Comparison of ENCODE assay signal across 21 cellular contexts in genomic region chr14:71060795-71061455, GRCh38.
A peak's percentile ranks its signal among the peaks of the same experiment; 100 is the strongest.
DNase-seq lines count a peak whose midpoint lies in the region; ATAC-seq and TF ChIP-seq lines count a peak whose summit lies in the region.
"Had no signal": no experiment of that assay in that cellular context is flagged by ENCODE, and none has a peak within 500 bp of the region (broad histone marks: within the 10 kb centered on the region; RNA-seq: fewer than 3 reads in every experiment).

No MANE protein-coding gene starts in this region.

- peak overlapping the region; percentile 25 for H3K4ac ChIP-seq in trophoblast cell (ENCODE audit: low read depth, low read length)

- H2BK12ac ChIP-seq in trophoblast cell (ENCODE audit: low read length): no peak overlapping the region

- H3K14ac ChIP-seq in trophoblast cell (ENCODE audit: low read length): no peak overlapping the region

- H3K4me1 Mint-ChIP-seq in activated T-cell treated with anti-CD3 and anti-CD28 coated beads, Interleukin-2, amount 50 U/mL, for 24 hours (ENCODE audit: low read depth): peaks cover 4% of the 10 kb centered on the region
- H3K4me1 Mint-ChIP-seq in HFFc6 (ENCODE audit: low read depth): peaks cover 39% of the 10 kb centered on the region
- H3K4me1 Mint-ChIP-seq: neural progenitor cell; stimulated activated memory B cell treated with anti-CD40 and anti-IgM and Interleukin-4, amounts not matched to agents 10 μg/mL and 1 μg/mL and 100 μg/mL, for 72 hours had no signal

- H3K79me2 ChIP-seq in trophoblast cell (ENCODE audit: control insufficient read depth, insufficient read depth, low read length, poor library complexity): no peaks in the 10 kb centered on the region

- TF ChIP-seq POLR2A in erythroblast (IDR thresholded peaks at IDR 0.05; ENCODE audit: low read length): no peak

- no peak overlapping the region for H3K9ac ChIP-seq in trophoblast cell (ENCODE audit: low read length)
- H3K9ac ChIP-seq: neural progenitor cell had no signal

- no peak overlapping the region for H3K4me3 Mint-ChIP-seq in activated T-cell treated with anti-CD3 and anti-CD28 coated beads, Interleukin-2, amount 50 U/mL, for 24 hours
- no peak overlapping the region for H3K4me3 Mint-ChIP-seq in HFFc6
- H3K4me3 Mint-ChIP-seq: activated naive CD8-positive, alpha-beta T cell treated with anti-CD3 and anti-CD28 coated beads, Interleukin-2, amount 50 U/mL, for 24 hours; CD4-positive, alpha-beta memory T cell; effector memory CD8-positive, alpha-beta T cell; neural progenitor cell; stimulated activated memory B cell treated with anti-CD40 and anti-IgM and Interleukin-4, amounts not matched to agents 10 μg/mL and 1 μg/mL and 100 μg/mL, for 72 hours had no signal

- no peak overlapping the region for H3K4me2 ChIP-seq in trophoblast cell (ENCODE audit: low read length)
- H3K4me2 ChIP-seq: neural progenitor cell had no signal

- no peak for ATAC-seq in GM19467 (IDR thresholded peaks at IDR 0.05; ENCODE audit: unreplicated experiment)
- ATAC-seq: activated naive CD8-positive, alpha-beta T cell treated with anti-CD3 and anti-CD28 coated beads, Interleukin-2, amount 50 U/mL, for 24 hours; effector memory CD8-positive, alpha-beta T cell; stimulated activated memory B cell treated with anti-CD40 and anti-IgM and Interleukin-4, amounts not matched to agents 10 μg/mL and 1 μg/mL and 100 μg/mL, for 72 hours had no signal

- H3K27me3 ChIP-seq in trophoblast cell (ENCODE audit: insufficient read depth, low read length): no peaks in the 10 kb centered on the region
- H3K27me3 ChIP-seq: neural progenitor cell had no signal

- peak overlapping the region; percentile 69 for H3K27ac Mint-ChIP-seq in activated T-cell treated with anti-CD3 and anti-CD28 coated beads, Interleukin-2, amount 50 U/mL, for 24 hours
- peak overlapping the region; percentile 59 for H3K27ac Mint-ChIP-seq in HFFc6
- H3K27ac Mint-ChIP-seq: neural progenitor cell; stimulated activated memory B cell treated with anti-CD40 and anti-IgM and Interleukin-4, amounts not matched to agents 10 μg/mL and 1 μg/mL and 100 μg/mL, for 72 hours had no signal

- no peak for DNase-seq in activated T-cell treated with anti-CD3 and anti-CD28 coated beads, Interleukin-2, amount 50 U/mL, for 24 hours
- DNase-seq in activated T-cell treated with anti-CD3 and anti-CD28 coated beads for 4 hours: no peak
- DNase-seq in HFFc6: peak; percentile 4
- peak; percentile 19 for DNase-seq in fibroblast of peridontal ligament (ENCODE audit: extremely low read depth)
- DNase-seq in trophoblast cell: peak; percentile 7 to 88
- no peak for DNase-seq in activated effector memory CD4-positive, alpha-beta T cell treated with anti-CD3 and anti-CD28 coated beads, Interleukin-2, amount 50 U/mL, for 16 hours
- DNase-seq in erythroblast (lab: John Stamatoyannopoulos, UW): no peak
- DNase-seq: ACHN; activated CD4-positive, alpha-beta T cell treated with anti-CD3 and anti-CD28 coated beads for 1 hour; activated naive CD8-positive, alpha-beta T cell treated with anti-CD3 and anti-CD28 coated beads, Interleukin-2, amount 50 U/mL, for 24 hours; CD4-positive, alpha-beta memory T cell; DMS79; effector memory CD8-positive, alpha-beta T cell; hippocampal formation; kidney; mesenchymal stem cell; NCI-H146 had no signal

- H2BK5ac ChIP-seq in trophoblast cell (ENCODE audit: low read depth, low read length, poor library complexity): no peak overlapping the region

- no peaks in the 10 kb centered on the region for H3K9me3 ChIP-seq in trophoblast cell (ENCODE audit: insufficient read depth, low read depth, low read length)
- H3K9me3 ChIP-seq: thoracic aorta had no signal

- H3K79me1 ChIP-seq in trophoblast cell (ENCODE audit: low read length): no peaks in the 10 kb centered on the region

- no peak overlapping the region for H2AK5ac ChIP-seq in trophoblast cell (ENCODE audit: low read length)

- no peak overlapping the region for H4K8ac ChIP-seq in trophoblast cell (ENCODE audit: low read depth, low read length)

- H2AFZ ChIP-seq in trophoblast cell (ENCODE audit: insufficient read depth, low read length, poor library complexity): no peak overlapping the region
- H2AFZ ChIP-seq: neural progenitor cell had no signal

- no peaks in the 10 kb centered on the region for H3K27me3 Mint-ChIP-seq in activated T-cell treated with anti-CD3 and anti-CD28 coated beads, Interleukin-2, amount 50 U/mL, for 24 hours
- H3K27me3 Mint-ChIP-seq in HFFc6 (ENCODE audit: insufficient read depth): no peaks in the 10 kb centered on the region
- H3K27me3 Mint-ChIP-seq: activated naive CD8-positive, alpha-beta T cell treated with anti-CD3 and anti-CD28 coated beads, Interleukin-2, amount 50 U/mL, for 24 hours; CD4-positive, alpha-beta memory T cell; effector memory CD8-positive, alpha-beta T cell; stimulated activated memory B cell treated with anti-CD40 and anti-IgM and Interleukin-4, amounts not matched to agents 10 μg/mL and 1 μg/mL and 100 μg/mL, for 72 hours had no signal

- peaks cover 3% of the 10 kb centered on the region for H3K9me3 Mint-ChIP-seq in activated T-cell treated with anti-CD3 and anti-CD28 coated beads, Interleukin-2, amount 50 U/mL, for 24 hours
- H3K9me3 Mint-ChIP-seq in HFFc6: peaks cover 10% of the 10 kb centered on the region

- no peak overlapping the region for H4K91ac ChIP-seq in trophoblast cell (ENCODE audit: low read depth, low read length)

- peak overlapping the region; percentile 46 for H3K27ac ChIP-seq in trophoblast cell (ENCODE audit: low read depth, low read length)
- H3K27ac ChIP-seq: neural progenitor cell, thoracic aorta had no signal

- no peak overlapping the region for H2BK120ac ChIP-seq in trophoblast cell (ENCODE audit: insufficient read depth, low read length, poor library complexity)

- no CpG with 5 or more reads among the region's 2 CpGs for WGBS in trophoblast cell (ENCODE audit: extremely low coverage, insufficient coverage, insufficient read length)

- H3K36me3 Mint-ChIP-seq in activated T-cell treated with anti-CD3 and anti-CD28 coated beads, Interleukin-2, amount 50 U/mL, for 24 hours (ENCODE audit: low read depth): peaks cover 90% of the 10 kb centered on the region
- peaks cover 63% of the 10 kb centered on the region for H3K36me3 Mint-ChIP-seq in HFFc6 (ENCODE audit: low read depth)

- no peak overlapping the region for H3K4me3 ChIP-seq in trophoblast cell (ENCODE audit: low read depth, low read length)
- H3K4me3 ChIP-seq: neural progenitor cell, thoracic aorta had no signal

- no peak for TF ChIP-seq CTCF in HFFc6 (IDR thresholded peaks at IDR 0.05)

- H3K36me3 ChIP-seq in trophoblast cell (ENCODE audit: control insufficient read depth in 1 of 2, insufficient read depth in 2 of 2, low read length in 2 of 2): peaks cover 5 to 21% of the 10 kb centered on the region in 2 experiments

- H3K18ac ChIP-seq in trophoblast cell (ENCODE audit: low read length): no peak overlapping the region

- peaks cover 0 to 7% of the 10 kb centered on the region in 2 experiments for H3K4me1 ChIP-seq in trophoblast cell (ENCODE audit: control insufficient read depth in 1 of 2, insufficient read depth in 2 of 2, low read length in 2 of 2)
- H3K4me1 ChIP-seq: neural progenitor cell had no signal

- H3K23ac ChIP-seq in trophoblast cell (ENCODE audit: low read length): no peak overlapping the region

- H4K12ac ChIP-seq in trophoblast cell (ENCODE audit: low read depth, low read length): no peak overlapping the region

Comparison
In these comparisons a context has a peak if more than half of its experiments do, and no peak if none do; other contexts are left out.
1. DNase-seq: peak in HFFc6 (single experiment), fibroblast of peridontal ligament (single experiment) and trophoblast cell (2 of 2); none in activated T-cell treated with anti-CD3 and anti-CD28 coated beads, Interleukin-2, amount 50 U/mL, for 24 hours (single experiment), activated T-cell treated with anti-CD3 and anti-CD28 coated beads for 4 hours (single experiment), activated effector memory CD4-positive, alpha-beta T cell treated with anti-CD3 and anti-CD28 coated beads, Interleukin-2, amount 50 U/mL, for 16 hours (single experiment) and erythroblast (0 of 2).